Comparison of ENCODE assay signal across 27 cellular contexts in the genomic region with DNA sequence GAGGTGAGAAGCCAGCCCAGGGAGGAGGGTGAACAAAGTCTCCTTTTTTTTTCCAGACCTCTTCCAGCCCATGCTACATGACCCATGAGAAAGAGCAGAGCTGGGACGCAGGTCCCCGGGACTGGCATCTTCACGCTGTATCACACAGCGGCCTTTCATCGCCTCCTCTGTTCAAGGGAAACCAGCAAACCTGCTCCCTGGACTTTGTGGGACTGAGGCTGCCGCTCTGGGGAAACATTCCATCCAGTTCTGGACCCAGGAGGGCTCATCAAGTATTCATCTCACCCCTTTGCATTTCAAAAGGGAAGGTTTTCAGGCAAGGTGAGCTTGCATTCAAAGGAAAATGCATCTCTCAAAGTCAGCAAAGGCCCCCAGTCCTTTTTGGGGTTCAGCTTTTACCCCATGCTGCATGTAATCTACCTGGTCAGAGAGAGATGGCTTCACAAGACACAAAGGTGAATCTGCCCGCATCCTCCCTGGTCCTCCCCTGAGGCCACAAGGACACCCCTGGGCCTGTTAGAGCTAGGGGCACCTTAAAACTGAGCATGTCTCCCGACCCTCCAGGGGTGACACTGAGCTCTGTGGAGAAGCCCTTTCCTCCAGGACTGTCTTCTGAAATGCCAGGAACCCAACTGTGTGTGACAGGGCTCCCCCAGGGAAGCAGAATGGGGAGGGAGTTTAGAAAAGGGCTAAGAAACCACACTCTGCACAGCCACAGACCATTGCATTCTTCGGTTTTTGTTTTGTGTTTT. TPM values are rescaled to one million over a fixed set of nuclear protein-coding genes. Genes with fewer than 3 reads are reported as not detected.
"Had no signal": no experiment of that assay in that cellular context is flagged by ENCODE, and none has a peak within 500 bp of the region (broad histone marks: within the 10 kb centered on the region; RNA-seq: fewer than 3 reads in every experiment).

No MANE protein-coding gene starts in this region.

- H3K4me3 Mint-ChIP-seq: activated CD4-positive, alpha-beta T cell treated with anti-CD3 and anti-CD28 coated beads, Interleukin-2, amount 10 ng/mL, durations not matched to agents 7 days and 5 days; activated naive CD4-positive, alpha-beta T cell treated with anti-CD3 and anti-CD28 coated beads, Interleukin-2, amount 10 ng/mL, durations not matched to agents 7 days and 5 days; activated naive CD8-positive, alpha-beta T cell treated with anti-CD3 and anti-CD28 coated beads, Interleukin-2, amount 50 U/mL, for 24 hours; brain; naive B cell; T-helper 1 cell treated with Interleukin-12 subunit alpha and Interleukin-12 subunit beta and Interleukin-4 antibody, amounts not matched to agents 30 μg/mL and 1 μg/mL, for 36 hours had no signal

- H3K4me1 Mint-ChIP-seq: activated CD4-positive, alpha-beta T cell treated with anti-CD3 and anti-CD28 coated beads, Interleukin-2, amount 10 ng/mL, durations not matched to agents 7 days and 5 days; activated naive CD4-positive, alpha-beta T cell treated with anti-CD3 and anti-CD28 coated beads, Interleukin-2, amount 10 ng/mL, durations not matched to agents 7 days and 5 days; activated naive CD8-positive, alpha-beta T cell treated with anti-CD3 and anti-CD28 coated beads, Interleukin-2, amount 50 U/mL, for 24 hours; naive B cell had no signal

- H3K4me1 ChIP-seq: left ventricle myocardium inferior, parathyroid adenoma, tibial artery had no signal

- DNase-seq: activated CD4-positive, alpha-beta T cell treated with anti-CD3 and anti-CD28 coated beads, Interleukin-2, amount 10 ng/mL, durations not matched to agents 7 days and 5 days; activated CD8-positive, alpha-beta memory T cell treated with anti-CD3 and anti-CD28 coated beads for 24 hours; activated CD8-positive, alpha-beta memory T cell treated with anti-CD3 and anti-CD28 coated beads, Interleukin-2, amount 50 U/mL, for 48 hours; activated effector memory CD4-positive, alpha-beta T cell treated with Interleukin-2 at 50 U/mL for 16 hours; activated naive CD4-positive, alpha-beta T cell treated with anti-CD3 and anti-CD28 coated beads, Interleukin-2, amount 10 ng/mL, durations not matched to agents 7 days and 5 days; activated naive CD8-positive, alpha-beta T cell treated with anti-CD3 and anti-CD28 coated beads, Interleukin-2, amount 50 U/mL, for 24 hours; activated T-cell treated with anti-CD3 and anti-CD28 coated beads, Interleukin-2, amount 50 U/mL, for 48 hours; anterior cingulate cortex; central memory CD4-positive, alpha-beta T cell; erythroblast; head of caudate nucleus; left ventricle myocardium inferior; naive B cell; stimulated activated CD4-positive, alpha-beta T cell treated with anti-CD3 and anti-CD28 coated beads, Interleukin-12 subunit alpha, Interleukin-12 subunit beta, amount 100 ng/mL, for 4 hours; stimulated activated CD4-positive, alpha-beta T cell treated with anti-CD3 and anti-CD28 coated beads, Interleukin-1b, Interleukin-23, amount 100 ng/mL, for 48 hours; stimulated activated CD8-positive, alpha-beta memory T cell treated with anti-CD3 and anti-CD28 coated beads, Interleukin-4, amount 100 ng/mL, for 48 hours; stimulated activated naive CD4-positive, alpha-beta T cell treated with Interleukin-2 at 50 U/mL for 16 hours; tibial artery had no signal

- H3K79me2 ChIP-seq: parathyroid adenoma had no signal

- H3K4me3 ChIP-seq: coronary artery, left ventricle myocardium inferior, tibial artery had no signal

- H3K27ac Mint-ChIP-seq: activated CD4-positive, alpha-beta T cell treated with anti-CD3 and anti-CD28 coated beads, Interleukin-2, amount 10 ng/mL, durations not matched to agents 7 days and 5 days; activated naive CD4-positive, alpha-beta T cell treated with anti-CD3 and anti-CD28 coated beads, Interleukin-2, amount 10 ng/mL, durations not matched to agents 7 days and 5 days; activated naive CD8-positive, alpha-beta T cell treated with anti-CD3 and anti-CD28 coated beads, Interleukin-2, amount 50 U/mL, for 24 hours; brain; naive B cell; T-helper 1 cell treated with Interleukin-12 subunit alpha and Interleukin-12 subunit beta and Interleukin-4 antibody, amounts not matched to agents 30 μg/mL and 1 μg/mL, for 36 hours had no signal

- H2AFZ ChIP-seq: parathyroid adenoma had no signal

- FAIRE-seq: endometrium, frontal cortex, keratinocyte had no signal

- H3K9ac ChIP-seq: parathyroid adenoma had no signal

- ATAC-seq: activated CD4-positive, CD25-positive, alpha-beta regulatory T cell treated with anti-CD3 and anti-CD28 coated beads, Interleukin-2, amount 50 U/mL, for 24 hours; activated naive CD8-positive, alpha-beta T cell treated with anti-CD3 and anti-CD28 coated beads, Interleukin-2, amount 50 U/mL, for 24 hours had no signal

- H3K36me3 ChIP-seq: left ventricle myocardium inferior, neutrophil, tibial artery had no signal

- H3K27ac ChIP-seq: coronary artery, left ventricle myocardium inferior, neutrophil, parathyroid adenoma, tibial artery had no signal

- H3K36me3 Mint-ChIP-seq: naive B cell had no signal

RNA-seq across cellular contexts. Expression of a gene that starts 21.2 kb away (rescaled TPM):
- total RNA-seq: activated CD4-positive, alpha-beta T cell treated with anti-CD3 and anti-CD28 coated beads, Interleukin-2, amount 10 ng/mL, durations not matched to agents 7 days and 5 days had no signal
